ENCODE assay signal across 28 cellular contexts in the genomic region with DNA sequence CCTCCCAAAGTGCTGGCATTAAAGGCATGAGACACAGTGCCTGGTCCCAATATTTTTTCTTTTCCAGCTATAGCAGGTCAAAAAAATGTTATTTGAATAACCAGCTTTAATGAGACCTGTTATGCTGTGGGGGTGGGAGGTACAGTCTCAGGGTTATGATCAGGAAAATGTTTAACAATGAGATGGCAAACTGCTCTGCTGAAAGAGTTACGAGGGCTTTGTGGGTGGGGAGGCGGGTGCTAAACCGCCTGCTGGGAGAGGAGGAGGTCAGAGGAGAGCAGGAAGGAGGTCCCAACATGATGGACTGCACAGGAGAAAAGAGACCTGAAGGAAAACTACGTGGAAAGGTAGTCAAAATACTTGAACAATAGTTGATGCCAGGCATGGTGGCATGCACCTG.
"Had no signal": no experiment of that assay in that cellular context is flagged by ENCODE, and none has a peak within 500 bp of the region (broad histone marks: within the 10 kb centered on the region; RNA-seq: fewer than 3 reads in every experiment).

No MANE protein-coding gene starts in this region.

- H3K27ac Mint-ChIP-seq: mesothelial cell of epicardium; naive B cell; natural killer cell; nephron progenitor cell; neural progenitor cell; progenitor cell of endocrine pancreas; stimulated activated naive B cell treated with anti-CD40 and anti-IgM and Interleukin-4, amounts not matched to agents 10 μg/mL and 1 μg/mL and 100 μg/mL, for 72 hours had no signal

- H3K27ac ChIP-seq: left ventricle myocardium inferior, neural progenitor cell, neutrophil, ovary, right atrium auricular region, skin epidermis, stomach, testis, thyroid gland, transverse colon, upper lobe of left lung, vagina had no signal

- H3K4me2 ChIP-seq: neural progenitor cell had no signal

- H3K4me1 Mint-ChIP-seq: naive B cell; neural progenitor cell; stimulated activated naive B cell treated with anti-CD40 and anti-IgM and Interleukin-4, amounts not matched to agents 10 μg/mL and 1 μg/mL and 100 μg/mL, for 72 hours had no signal

- H3K4me3 ChIP-seq: left ventricle myocardium inferior, lung, neural progenitor cell, ovary, right atrium auricular region, skin epidermis, stomach, testis, thyroid gland, transverse colon, upper lobe of left lung, vagina had no signal

- H3K36me3 ChIP-seq: left ventricle myocardium inferior, neural progenitor cell, neutrophil, ovary, right atrium auricular region, stomach, thyroid gland, transverse colon, upper lobe of left lung, vagina had no signal

- H3K9me3 ChIP-seq: left ventricle myocardium inferior, neutrophil, ovary, right atrium auricular region, stomach, testis, thyroid gland, transverse colon, upper lobe of left lung, vagina had no signal

- H3K27me3 ChIP-seq: neural progenitor cell, neutrophil, ovary, right atrium auricular region, stomach, testis, thyroid gland, transverse colon, upper lobe of left lung, vagina had no signal

- H3K4me3 Mint-ChIP-seq: mesothelial cell of epicardium; naive B cell; natural killer cell; nephron progenitor cell; neural progenitor cell; stimulated activated naive B cell treated with anti-CD40 and anti-IgM and Interleukin-4, amounts not matched to agents 10 μg/mL and 1 μg/mL and 100 μg/mL, for 72 hours had no signal

- DNase-seq: islet precursor cell; left ventricle myocardium inferior; mesendoderm; naive B cell; natural killer cell; nephron progenitor cell; occipital lobe; ovary; stimulated activated CD4-positive, alpha-beta T cell treated with anti-CD3 and anti-CD28 coated beads, Interleukin-12 subunit alpha, Interleukin-12 subunit beta, amount 100 ng/mL, for 4 hours; stimulated activated CD4-positive, alpha-beta T cell treated with anti-CD3 and anti-CD28 coated beads, Interleukin-15, amount 100 ng/mL, for 24 hours; stimulated activated CD4-positive, alpha-beta T cell treated with anti-CD3 and anti-CD28 coated beads, Interleukin-2, amount 100 ng/mL, for 24 hours; stimulated activated CD4-positive, alpha-beta T cell treated with anti-CD3 and anti-CD28 coated beads, Interleukin-4, amount 100 ng/mL, for 1 hour; stimulated activated naive B cell treated with anti-CD40 and anti-IgM and Interleukin-4, amounts not matched to agents 10 μg/mL and 1 μg/mL and 100 μg/mL, for 72 hours; stimulated activated naive CD8-positive, alpha-beta T cell treated with anti-CD3 and anti-CD28 coated beads, Interleukin-15, Interleukin-2, amounts not matched to agents 100 U/mL and 50 U/mL, for 24 hours; stomach; testis; thyroid gland; transverse colon; upper lobe of left lung had no signal

- H3K4me1 ChIP-seq: left ventricle myocardium inferior, neural progenitor cell, right atrium auricular region, stomach, testis, thyroid gland, upper lobe of left lung, vagina had no signal

- H3K36me3 Mint-ChIP-seq: naive B cell; natural killer cell; neural progenitor cell; stimulated activated naive B cell treated with anti-CD40 and anti-IgM and Interleukin-4, amounts not matched to agents 10 μg/mL and 1 μg/mL and 100 μg/mL, for 72 hours had no signal

- H2AFZ ChIP-seq: neural progenitor cell had no signal

- ATAC-seq: natural killer cell; sciatic nerve; stimulated activated naive B cell treated with anti-CD40 and anti-IgM and Interleukin-4, amounts not matched to agents 10 μg/mL and 1 μg/mL and 100 μg/mL, for 72 hours; stimulated activated naive CD8-positive, alpha-beta T cell treated with anti-CD3 and anti-CD28 coated beads, Interleukin-15, Interleukin-2, amounts not matched to agents 100 U/mL and 50 U/mL, for 24 hours had no signal
